Comparison of ENCODE assay signal across 8 cellular contexts in genomic region chr18:76398899-76399612, GRCh38.
DNase-seq lines count a peak whose midpoint lies in the region; TF ChIP-seq lines count a peak whose summit lies in the region.

No MANE protein-coding gene starts in this region.

- H3K9ac ChIP-seq in GM23248: no peak overlapping the region

- 14 to 16% methylated on average over 14 of the region's 14 CpGs for WGBS in GM23248 (ENCODE audit: low coverage in 1 of 2, low lambda C conversion rate in 2 of 2, missing lambda C conversion rate in 2 of 2), 2 experiments

- no peak overlapping the region for H3K4me2 ChIP-seq in GM23248 (ENCODE audit: unreplicated experiment)

- H2AFZ ChIP-seq in GM23248: no peak overlapping the region

- peaks cover 29% of the 10 kb centered on the region for H3F3A ChIP-seq in GM23248 (ENCODE audit: insufficient read depth)

- H3K27me3 ChIP-seq in GM23248 (replicated peaks; ENCODE audit: insufficient read depth) (no peaks in the 10 kb centered on the region), neutrophil (no peaks in the 10 kb centered on the region)

- H3K4me1 ChIP-seq in GM23248 (ENCODE audit: insufficient read depth): 0 out of 2 replicates have a peak, but pooled peaks cover 2% of the 10 kb centered on the region
- H3K4me1 ChIP-seq in neutrophil (ENCODE audit: control insufficient read depth in 1 of 2, insufficient read depth in 1 of 2, low read depth in 1 of 2, low read length in 1 of 2): peaks cover 71 to 74% of the 10 kb centered on the region in 2 experiments

- TF ChIP-seq CTCF in fibroblast of the aortic adventitia (IDR thresholded peaks at IDR 0.05; ENCODE audit: insufficient read depth, low read length): peak; percentile 99
- TF ChIP-seq CTCF in neutrophil (IDR thresholded peaks at IDR 0.05): peak; percentile 95

- in situ Hi-C loops in GM23248 (cut with MboI): no loop called here

- H3K9me3 ChIP-seq in GM23248 (ENCODE audit: low read depth) (no peaks in the 10 kb centered on the region), neutrophil (no peaks in the 10 kb centered on the region)

- peaks cover 71% of the 10 kb centered on the region for H3K79me2 ChIP-seq in GM23248 (ENCODE audit: insufficient read depth)

- H3K4me3 ChIP-seq in GM23248: no peak overlapping the region
- no peak overlapping the region for H3K4me3 ChIP-seq in fibroblast of the aortic adventitia (ENCODE audit: low read depth, low read length)
- H3K4me3 ChIP-seq in neutrophil (ENCODE audit: low read depth in 1 of 2, low read length in 1 of 2): no peak overlapping the region

- no peaks in the 10 kb centered on the region for H3K36me3 ChIP-seq in GM23248 (ENCODE audit: low read depth)
- peaks cover 29% of the 10 kb centered on the region for H3K36me3 ChIP-seq in neutrophil

- H3K27ac ChIP-seq in GM23248 (no peak overlapping the region), neutrophil (peak overlapping the region; percentile 58)

- 0 out of 2 replicates have a peak, but pooled peaks cover 4% of the 10 kb centered on the region for H4K20me1 ChIP-seq in GM23248 (ENCODE audit: insufficient read depth)

- no peaks in the 10 kb centered on the region for H3K9me2 ChIP-seq in GM23248 (ENCODE audit: insufficient read depth)

- DNase-seq in ELR (ENCODE audit: low read depth) (peak; percentile 73), GM23248 (peak; percentile 82), Kasumi-1 (lab: John Stamatoyannopoulos, UW) (peak; percentile 81 to 87), RPMI7951 (ENCODE audit: low read depth) (peak; percentile 66), fibroblast of the aortic adventitia (ENCODE audit: low read depth) (peak; percentile 73), superior temporal gyrus (ENCODE audit: extremely low spot score) (peak; percentile 97)
- DNase-seq in activated T-helper 1 cell treated with anti-CD3 and anti-CD28 coated beads, Interleukin-2, amount 50 U/mL, for 16 hours (ENCODE audit: low read depth in 1 of 2, low spot score in 1 of 2): peak; percentile 52 to 56
